In the genomic region with DNA sequence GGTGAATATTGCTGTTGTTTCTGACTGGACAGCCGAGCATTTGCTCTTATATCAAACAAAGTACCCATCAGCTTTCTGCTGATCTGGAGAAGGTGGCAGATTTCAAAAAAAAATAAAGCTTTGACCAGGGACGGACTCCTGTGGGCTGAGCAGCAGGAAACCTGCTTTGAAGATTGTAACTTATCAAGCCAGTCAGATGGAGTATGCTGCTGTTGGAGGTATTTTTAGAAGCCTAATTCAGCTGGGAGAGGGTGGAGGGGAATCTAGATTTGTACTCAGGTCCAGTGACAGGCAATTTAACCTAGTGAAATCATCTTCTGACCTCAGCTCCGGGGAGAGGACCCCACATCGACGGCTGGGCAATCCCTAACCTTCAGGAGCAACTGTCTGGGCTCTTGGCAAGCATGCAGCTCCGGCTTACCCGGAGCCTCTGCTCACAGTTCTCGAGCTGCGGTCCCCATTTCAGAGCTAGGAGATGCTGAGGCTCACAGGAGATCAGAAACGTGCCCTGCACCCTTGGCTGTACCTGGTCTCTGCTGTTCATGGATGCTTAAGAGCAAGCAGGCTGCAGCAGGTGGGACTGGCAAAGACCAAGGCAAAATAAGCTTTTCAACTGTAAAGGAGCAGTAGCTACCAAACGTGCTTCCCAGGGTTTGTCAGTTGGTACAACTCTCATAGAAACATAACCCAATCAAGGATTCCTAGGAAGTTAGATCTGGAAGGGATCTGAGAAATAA, we compare ENCODE assay signal across 18 cellular contexts.
A peak's percentile ranks its signal among the peaks of the same experiment; 100 is the strongest.
DNase-seq lines count a peak whose midpoint lies in the region; ATAC-seq and TF ChIP-seq lines count a peak whose summit lies in the region.
"Had no signal": no experiment of that assay in that cellular context is flagged by ENCODE, and none has a peak within 500 bp of the region (broad histone marks: within the 10 kb centered on the region; RNA-seq: fewer than 3 reads in every experiment).

No MANE protein-coding gene starts in this region.

- intact Hi-C loops in Right ventricle myocardium superior (cut with DNase I), result no loop called here
- intact Hi-C loops in left cardiac atrium (cut with DNase I), result no loop called here
- intact Hi-C loops in dorsolateral prefrontal cortex (cut with DNase I), result no loop called here

- H3K27ac ChIP-seq in GM23338 (ENCODE audit: low read depth) (no peak overlapping the region), neural cell (ENCODE audit: low read length) (peak overlapping the region; percentile 86), dorsolateral prefrontal cortex (no peak overlapping the region)

- TF ChIP-seq RAD21 in neural cell (conservative IDR thresholded peaks at IDR 0.05), result no peak

- H3K36me3 Mint-ChIP-seq in GM23338 (ENCODE audit: low read depth) (peaks cover 8% of the 10 kb centered on the region; the same call in 2 of the 3 replicates), WTC11 (peaks cover 19% of the 10 kb centered on the region)
- H3K36me3 Mint-ChIP-seq: CD14-positive monocyte; CD8-positive, alpha-beta T cell had no signal

- H3F3A ChIP-seq in GM23338 (replicated peaks; ENCODE audit: low read depth) (no peaks in the 10 kb centered on the region), neural cell (ENCODE audit: insufficient read depth, low read length, poor library complexity, severe bottlenecking) (no peaks in the 10 kb centered on the region)

- H4K20me1 ChIP-seq in GM23338 (replicated peaks; ENCODE audit: insufficient read depth) (no peaks in the 10 kb centered on the region), neural cell (ENCODE audit: insufficient read depth) (no peaks in the 10 kb centered on the region)

- DNase-seq in Right ventricle myocardium superior (no peak), left cardiac atrium (no peak), GM23338 (ENCODE audit: low spot score) (no peak), WTC11 (ENCODE audit: low spot score) (no peak), dorsolateral prefrontal cortex (no peak), NCI-H526 treated with DMSO at 0.1 percent for 48 hours (lab: John Stamatoyannopoulos, UW) (no peak)
- no peak for DNase-seq in activated CD8-positive, alpha-beta memory T cell treated with anti-CD3 and anti-CD28 coated beads, Interleukin-2, amount 50 U/mL, for 4 hours
- DNase-seq: 8988T; ACHN; CD8-positive, alpha-beta T cell; COR-L47; DND-41; GF-D8; H7 had no signal

- TF ChIP-seq CTCF in GM23338 (conservative IDR thresholded peaks at IDR 0.05; ENCODE audit: low read depth in 2 of 2), result no peak
- TF ChIP-seq CTCF in WTC11 (IDR thresholded peaks at IDR 0.05), result no peak
- no peak for TF ChIP-seq CTCF in neural cell (IDR thresholded peaks at IDR 0.05; ENCODE audit: poor library complexity, severe bottlenecking)
- no peak for TF ChIP-seq CTCF in dorsolateral prefrontal cortex (IDR thresholded peaks at IDR 0.05 in 54 of 56, conservative IDR thresholded peaks at IDR 0.05 in 2 of 56; ENCODE audit: low read depth in 1 of 56, partially characterized antibody in 56 of 56)

- no peaks in the 10 kb centered on the region for H3K36me3 ChIP-seq in GM23338 (ENCODE audit: insufficient read depth)
- no peaks in the 10 kb centered on the region for H3K36me3 ChIP-seq in neural cell (ENCODE audit: insufficient read depth, low read length)

- peaks cover 26% of the 10 kb centered on the region for H3K4me1 ChIP-seq in GM23338 (ENCODE audit: insufficient read depth)

- ATAC-seq in Right ventricle myocardium superior (ENCODE audit: poor library complexity) (peak; percentile 36), left cardiac atrium (no peak), GM23338 (no peak), WTC11 (no peak; the same call in none of the 2 replicates)
- ATAC-seq: CD8-positive, alpha-beta T cell had no signal

- H3K4me2 ChIP-seq in GM23338 (no peak overlapping the region; the same call in 1 of the 2 replicates), neural cell (ENCODE audit: low read length) (no peak overlapping the region)

- peaks cover 19% of the 10 kb centered on the region for H3K9me3 Mint-ChIP-seq in GM23338
- peaks cover 35% of the 10 kb centered on the region for H3K9me3 Mint-ChIP-seq in WTC11

- H3K9me2 ChIP-seq in GM23338 (ENCODE audit: insufficient read depth) (no peaks in the 10 kb centered on the region; the same call in 1 of the 2 replicates), neural cell (ENCODE audit: insufficient read depth, low read length) (no peaks in the 10 kb centered on the region)

- no peak overlapping the region for H3K4me3 ChIP-seq in GM23338
- no peak overlapping the region for H3K4me3 ChIP-seq in neural cell (ENCODE audit: low read length)
- H3K4me3 ChIP-seq in dorsolateral prefrontal cortex, result no peak overlapping the region

- H3K27me3 Mint-ChIP-seq in GM23338 (ENCODE audit: insufficient read depth, low read depth, poor library complexity) (peaks cover 3% of the 10 kb centered on the region), WTC11 (ENCODE audit: low read depth) (peaks cover 4% of the 10 kb centered on the region; the same call in 1 of the 2 replicates)

- H3K79me2 ChIP-seq in GM23338 (replicated peaks; ENCODE audit: insufficient read depth) (no peaks in the 10 kb centered on the region), neural cell (replicated peaks; ENCODE audit: insufficient read depth, low read length) (no peaks in the 10 kb centered on the region)

- H3K27ac Mint-ChIP-seq in GM23338, result no peak overlapping the region
- no peak overlapping the region for H3K27ac Mint-ChIP-seq in WTC11
- H3K27ac Mint-ChIP-seq: B cell; CD8-positive, alpha-beta T cell; IgD-negative memory B cell had no signal

- H3K4me3 Mint-ChIP-seq in GM23338, result no peak overlapping the region
- no peak overlapping the region for H3K4me3 Mint-ChIP-seq in WTC11
- H3K4me3 Mint-ChIP-seq: B cell; CD8-positive, alpha-beta T cell; IgD-negative memory B cell had no signal

- H2AFZ ChIP-seq in GM23338 (peak overlapping the region; percentile 80; the same call in 1 of the 2 replicates), neural cell (ENCODE audit: low read depth, low read length) (no peak overlapping the region)

- CTCF ChIA-PET in WTC11 (lab: Charles Lee), result interaction anchor here (0.8 to 2.3 kb wide), 14 partner anchors 9 to 213 kb away, joined by 3 to 11 read pairs (median 4); no protein-coding TSS in a partner anchor

- no peak overlapping the region for H3K9ac ChIP-seq in neural cell (ENCODE audit: low read length)

- H3K4me1 Mint-ChIP-seq in GM23338, result peaks cover 32% of the 10 kb centered on the region
- H3K4me1 Mint-ChIP-seq in WTC11, result peaks cover 37% of the 10 kb centered on the region

- POLR2A ChIA-PET in WTC11 (lab: Charles Lee), result interaction anchor here (0.5 kb wide), 1 partner anchor 595 kb away, joined by 5 read pairs; no protein-coding TSS in a partner anchor

- H3K27me3 ChIP-seq in GM23338 (ENCODE audit: insufficient read depth) (no peaks in the 10 kb centered on the region), neural cell (ENCODE audit: insufficient read depth, low read depth, low read length) (no peaks in the 10 kb centered on the region), dorsolateral prefrontal cortex (peaks cover 0 to 21% (median 0%) of the 10 kb centered on the region in 45 donors)

- no peaks in the 10 kb centered on the region for H3K9me3 ChIP-seq in neural cell (ENCODE audit: low read length)

- TF ChIP-seq EP300 in neural cell (conservative IDR thresholded peaks at IDR 0.05; ENCODE audit: poor library complexity, severe bottlenecking), result no peak

TF ChIP-seq in WTC11, 78 proteins besides CTCF, POLR2A, EP300 and RAD21 (continues in another document):
- TF ChIP-seq ZBTB21 (CRISPR knock-in tag; IDR thresholded peaks at IDR 0.05; ENCODE audit: borderline replicate concordance) (0 out of 2 replicates have a peak, but pooled peaks have one; percentile 41), TCF7 (CRISPR knock-in tag; IDR thresholded peaks at IDR 0.05; ENCODE audit: low read depth) (no peak), NFYB (CRISPR knock-in tag; conservative IDR thresholded peaks at IDR 0.05; ENCODE audit: low read depth) (no peak), TEAD1 (CRISPR knock-in tag; IDR thresholded peaks at IDR 0.05) (no peak), RORB (CRISPR knock-in tag; IDR thresholded peaks at IDR 0.05) (no peak)
- TF ChIP-seq, protein P1, sequence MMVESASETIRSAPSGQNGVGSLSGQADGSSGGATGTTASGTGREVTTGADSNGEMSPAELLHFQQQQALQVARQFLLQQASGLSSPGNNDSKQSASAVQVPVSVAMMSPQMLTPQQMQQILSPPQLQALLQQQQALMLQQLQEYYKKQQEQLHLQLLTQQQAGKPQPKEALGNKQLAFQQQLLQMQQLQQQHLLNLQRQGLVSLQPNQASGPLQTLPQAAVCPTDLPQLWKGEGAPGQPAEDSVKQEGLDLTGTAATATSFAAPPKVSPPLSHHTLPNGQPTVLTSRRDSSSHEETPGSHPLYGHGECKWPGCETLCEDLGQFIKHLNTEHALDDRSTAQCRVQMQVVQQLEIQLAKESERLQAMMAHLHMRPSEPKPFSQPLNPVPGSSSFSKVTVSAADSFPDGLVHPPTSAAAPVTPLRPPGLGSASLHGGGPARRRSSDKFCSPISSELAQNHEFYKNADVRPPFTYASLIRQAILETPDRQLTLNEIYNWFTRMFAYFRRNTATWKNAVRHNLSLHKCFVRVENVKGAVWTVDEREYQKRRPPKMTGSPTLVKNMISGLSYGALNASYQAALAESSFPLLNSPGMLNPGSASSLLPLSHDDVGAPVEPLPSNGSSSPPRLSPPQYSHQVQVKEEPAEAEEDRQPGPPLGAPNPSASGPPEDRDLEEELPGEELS (CRISPR knock-in tag; IDR thresholded peaks at IDR 0.05), result no peak

TF ChIP-seq in neural cell, 6 proteins besides CTCF, POLR2A, EP300 and RAD21 (continues in another document):
- TF ChIP-seq TAF1 (IDR thresholded peaks at IDR 0.05; ENCODE audit: low read depth) (no peak), MXI1 (conservative IDR thresholded peaks at IDR 0.05; ENCODE audit: poor library complexity, severe bottlenecking) (no peak)
